ENCODE assay signal across 13 cellular contexts in the genomic region with DNA sequence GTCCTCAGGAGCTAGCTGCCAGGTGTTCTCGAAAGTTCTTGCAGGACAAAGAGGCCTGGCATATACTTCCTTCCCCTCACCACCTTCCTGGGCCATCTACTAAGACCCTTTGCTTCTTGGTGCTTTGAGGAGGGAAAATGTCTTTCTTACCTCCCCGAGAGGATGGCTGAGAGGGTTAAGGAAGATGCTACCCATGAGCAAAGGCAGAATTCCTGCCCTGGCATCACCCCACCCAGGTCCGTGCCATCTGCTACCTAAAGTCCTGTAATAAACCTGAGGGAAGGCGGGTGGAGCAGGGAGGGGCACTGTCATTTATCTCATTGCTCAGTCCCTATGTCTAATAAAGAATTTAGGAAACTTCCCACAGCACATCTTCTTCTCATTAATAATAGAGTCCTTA. TPM values are rescaled to one million over a fixed set of nuclear protein-coding genes. Genes with fewer than 3 reads are reported as not detected.
DNase-seq lines count a peak whose midpoint lies in the region; ATAC-seq and TF ChIP-seq lines count a peak whose summit lies in the region.
"Had no signal": no experiment of that assay in that cellular context is flagged by ENCODE, and none has a peak within 500 bp of the region (broad histone marks: within the 10 kb centered on the region; RNA-seq: fewer than 3 reads in every experiment).

No MANE protein-coding gene starts in this region.

- no peaks in the 10 kb centered on the region for H3K27me3 Mint-ChIP-seq in stimulated activated memory B cell treated with anti-CD40 and anti-IgM and Interleukin-4, amounts not matched to agents 10 μg/mL and 1 μg/mL and 100 μg/mL, for 72 hours
- H3K27me3 Mint-ChIP-seq in chondrocyte (ENCODE audit: low read depth) (no peaks in the 10 kb centered on the region), T-helper 17 cell (peaks cover 15% of the 10 kb centered on the region)

- no peaks in the 10 kb centered on the region for H3K27me3 ChIP-seq in heart right ventricle

- H3K9me3 ChIP-seq in heart right ventricle: peaks cover 0 to 11% (median 0%) of the 10 kb centered on the region in 11 donors
- H3K9me3 ChIP-seq in T-helper 17 cell (ENCODE audit: control insufficient read depth, low read length, poor library complexity, severe bottlenecking): no peaks in the 10 kb centered on the region

- peaks cover 4 to 84% (median 69%) of the 10 kb centered on the region in 9 donors for H3K4me1 ChIP-seq in heart right ventricle

- intact Hi-C loops in heart right ventricle (cut with DNase I) (no loop called here), cardiac septum (cut with DNase I) (no loop called here)

- 63 to 76% methylated on average over 4 of the region's 4 CpGs for WGBS in heart right ventricle, 2 donors

- TF ChIP-seq CTCF in heart right ventricle (IDR thresholded peaks at IDR 0.05) (no peak), chondrocyte (IDR thresholded peaks at IDR 0.05) (no peak)

- H3K27ac ChIP-seq in heart right ventricle (peak overlapping the region; percentile 39 to 80 (median 56)), cingulate gyrus (ENCODE audit: low read depth, low read length) (peak overlapping the region; percentile 92)
- H3K27ac ChIP-seq: RWPE1 had no signal

- DNase-seq in heart right ventricle (no peak), cardiac septum (ENCODE audit: low spot score) (no peak), NCI-H2171 treated with DMSO at 0.1 percent for 48 hours (lab: John Stamatoyannopoulos, UW) (peak; percentile 53), chondrocyte (ENCODE audit: low spot score) (no peak), T-helper 17 cell (no peak)
- DNase-seq in central memory CD4-positive, alpha-beta T cell: no peak
- DNase-seq: GF-D8; NCI-H187; NCI-H69; NK-92 treated with Interleukin-12 subunit alpha and Interleukin-12 subunit beta, amount 100 ng/mL, for 24 hours had no signal

- H3K27ac Mint-ChIP-seq in stimulated activated memory B cell treated with anti-CD40 and anti-IgM and Interleukin-4, amounts not matched to agents 10 μg/mL and 1 μg/mL and 100 μg/mL, for 72 hours: peak overlapping the region; percentile 67
- H3K27ac Mint-ChIP-seq in chondrocyte (ENCODE audit: unreplicated experiment) (no peak overlapping the region), T-helper 17 cell (no peak overlapping the region)

- H3K4me1 Mint-ChIP-seq in stimulated activated memory B cell treated with anti-CD40 and anti-IgM and Interleukin-4, amounts not matched to agents 10 μg/mL and 1 μg/mL and 100 μg/mL, for 72 hours: peaks cover 59% of the 10 kb centered on the region
- H3K4me1 Mint-ChIP-seq in chondrocyte (ENCODE audit: low read depth) (peaks cover 10% of the 10 kb centered on the region), T-helper 17 cell (peaks cover 4% of the 10 kb centered on the region)

- H3K36me3 Mint-ChIP-seq in stimulated activated memory B cell treated with anti-CD40 and anti-IgM and Interleukin-4, amounts not matched to agents 10 μg/mL and 1 μg/mL and 100 μg/mL, for 72 hours: peaks cover 29% of the 10 kb centered on the region
- H3K36me3 Mint-ChIP-seq in chondrocyte (ENCODE audit: low read depth): no peaks in the 10 kb centered on the region
- H3K36me3 Mint-ChIP-seq in T-helper 17 cell (ENCODE audit: low read depth): peaks cover 2% of the 10 kb centered on the region

- no peaks in the 10 kb centered on the region for H3K9me3 Mint-ChIP-seq in stimulated activated memory B cell treated with anti-CD40 and anti-IgM and Interleukin-4, amounts not matched to agents 10 μg/mL and 1 μg/mL and 100 μg/mL, for 72 hours
- peaks cover 5% of the 10 kb centered on the region for H3K9me3 Mint-ChIP-seq in chondrocyte (ENCODE audit: low read depth)

- no peak for ATAC-seq in heart right ventricle
- no peak for ATAC-seq in stimulated activated memory B cell treated with anti-CD40 and anti-IgM and Interleukin-4, amounts not matched to agents 10 μg/mL and 1 μg/mL and 100 μg/mL, for 72 hours
- no peak for ATAC-seq in T-helper 17 cell

- no peak overlapping the region for H3K4me3 ChIP-seq in heart right ventricle

- no peak overlapping the region for H3K4me3 Mint-ChIP-seq in stimulated activated memory B cell treated with anti-CD40 and anti-IgM and Interleukin-4, amounts not matched to agents 10 μg/mL and 1 μg/mL and 100 μg/mL, for 72 hours
- no peak overlapping the region for H3K4me3 Mint-ChIP-seq in chondrocyte (ENCODE audit: unreplicated experiment)
- H3K4me3 Mint-ChIP-seq in T-helper 17 cell: no peak overlapping the region

- H3K36me3 ChIP-seq in heart right ventricle: peaks cover 0 to 17% (median 0%) of the 10 kb centered on the region in 9 donors

RNA-seq across cellular contexts. Expression of gene GFOD1, which starts 16.2 kb away (rescaled TPM):
- total RNA-seq in heart right ventricle (10 to 100 TPM; 26.5 to 96.5 (median 41.0) TPM), cardiac septum (54.0 TPM), chondrocyte (2.0 to 3.1 TPM (median 2.1 TPM) in 3 replicates), T-helper 17 cell (1 to 10 TPM; 1.4 to 3.1 TPM)
- 10 to 100 TPM; 13.8 to 18.2 TPM for polyA plus RNA-seq in heart right ventricle
